ENCODE assay signal across 16 cellular contexts in the genomic region with DNA sequence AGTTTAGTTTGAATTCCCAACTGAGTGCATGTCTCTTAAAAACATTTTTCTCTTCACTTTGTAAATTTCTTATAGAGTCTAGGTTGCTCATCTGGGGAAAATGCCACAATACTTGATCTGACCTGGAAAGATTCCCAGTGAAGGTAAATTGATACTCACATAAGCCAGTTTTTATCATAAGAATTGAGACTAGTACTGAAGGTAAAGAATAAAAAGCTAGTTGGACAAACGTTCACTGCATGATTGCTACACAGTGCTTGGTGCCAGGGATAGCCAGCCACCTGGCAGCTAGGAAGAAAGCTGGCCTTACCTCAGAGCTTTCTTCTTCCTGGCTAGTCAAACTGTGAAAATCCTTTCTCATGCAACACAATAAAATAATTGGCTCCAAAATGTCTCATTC.
DNase-seq lines count a peak whose midpoint lies in the region; ATAC-seq and TF ChIP-seq lines count a peak whose summit lies in the region.
"Had no signal": no experiment of that assay in that cellular context is flagged by ENCODE, and none has a peak within 500 bp of the region (broad histone marks: within the 10 kb centered on the region; RNA-seq: fewer than 3 reads in every experiment).

No MANE protein-coding gene starts in this region.

- H3K79me2 ChIP-seq in mammary epithelial cell (ENCODE audit: insufficient read depth, low read length) = no peaks in the 10 kb centered on the region

- H3K4me3 ChIP-seq in mammary epithelial cell (replicated peaks in 1 of 3; ENCODE audit: insufficient read depth in 1 of 3, low read depth in 2 of 3, low read length in 3 of 3) = no peak overlapping the region
- H3K4me3 ChIP-seq in aorta (ENCODE audit: low read length in 2 of 2) = no peak overlapping the region
- H3K4me3 ChIP-seq: heart left ventricle, SJCRH30 had no signal

- CTCF ChIA-PET in mammary epithelial cell (lab: Charles Lee; ENCODE audit: low non-redundant PET) = no interaction called here

- ATAC-seq in left ventricle myocardium superior = peak; percentile 38
- peak; percentile 2 for ATAC-seq in aorta (ENCODE audit: low FRiP score)
- ATAC-seq: activated CD8-positive, alpha-beta memory T cell treated with anti-CD3 and anti-CD28 coated beads, Interleukin-2, amount 10 ng/mL, durations not matched to agents 7 days and 5 days had no signal

- no peak overlapping the region for H3K9ac ChIP-seq in mammary epithelial cell (ENCODE audit: insufficient read depth, low read length)

- DNase-seq in left ventricle myocardium superior (no peak), cardiac septum (ENCODE audit: low spot score) (no peak), mammary epithelial cell (peak; percentile 12), mesothelial cell of epicardium (ENCODE audit: low spot score in 2 of 2, unreplicated experiment in 2 of 2) (no peak), aorta (no peak), NCI-H1694 treated with DMSO at 0.1 percent for 48 hours (lab: John Stamatoyannopoulos, UW) (no peak)
- no peak for DNase-seq in effector CD8-positive, alpha-beta T cell (lab: John Stamatoyannopoulos, UW)
- no peak for DNase-seq in activated T-cell treated with anti-CD3 and anti-CD28 coated beads, Interleukin-2, amount 50 U/mL, for 1 hour
- DNase-seq: activated CD8-positive, alpha-beta memory T cell treated with anti-CD3 and anti-CD28 coated beads, Interleukin-2, amount 10 ng/mL, durations not matched to agents 7 days and 5 days; activated naive CD4-positive, alpha-beta T cell treated with anti-CD3 and anti-CD28 coated beads, Interleukin-2, amount 50 U/mL, for 16 hours; DND-41; heart left ventricle; NCI-H1417; stimulated activated CD8-positive, alpha-beta memory T cell treated with anti-CD3 and anti-CD28 coated beads, Interleukin-4, amount 100 ng/mL, for 48 hours had no signal

- H3K4me1 ChIP-seq in mammary epithelial cell (ENCODE audit: insufficient read depth, low read length) = peaks cover 49% of the 10 kb centered on the region
- H3K4me1 ChIP-seq in aorta (ENCODE audit: control insufficient read depth in 1 of 2, insufficient read depth in 2 of 2, low read length in 2 of 2) = peaks cover 0 to 9% of the 10 kb centered on the region in 2 donors
- H3K4me1 ChIP-seq: SJCRH30 had no signal

- H3K27ac Mint-ChIP-seq in mesothelial cell of epicardium = peak overlapping the region; percentile 35
- H3K27ac Mint-ChIP-seq: activated CD8-positive, alpha-beta memory T cell treated with anti-CD3 and anti-CD28 coated beads, Interleukin-2, amount 10 ng/mL, durations not matched to agents 7 days and 5 days had no signal

- peaks cover 30% of the 10 kb centered on the region for H3K4me1 Mint-ChIP-seq in mesothelial cell of epicardium
- H3K4me1 Mint-ChIP-seq: activated CD8-positive, alpha-beta memory T cell treated with anti-CD3 and anti-CD28 coated beads, Interleukin-2, amount 10 ng/mL, durations not matched to agents 7 days and 5 days had no signal

- in situ Hi-C loops in mammary epithelial cell (cut with MboI; ENCODE audit: low sequenced_read_pairs in 2 of 2) = no loop called here

- WGBS in mammary epithelial cell (ENCODE audit: low coverage, missing lambda C conversion rate) = 0% methylated on average over 1 of the region's 1 CpG
- 5 to 7% methylated on average over 1 of the region's 1 CpG for WGBS in aorta, 2 donors

- H3K36me3 ChIP-seq in mammary epithelial cell (ENCODE audit: insufficient read depth, low read length) (no peaks in the 10 kb centered on the region), aorta (ENCODE audit: control insufficient read depth in 1 of 2, insufficient read depth in 2 of 2, low read length in 1 of 2) (no peaks in the 10 kb centered on the region)
- H3K36me3 ChIP-seq: heart left ventricle had no signal

- intact Hi-C loops in left ventricle myocardium superior (cut with micrococcal nuclease) = no loop called here
- intact Hi-C loops in cardiac septum (cut with DNase I) = no loop called here
- intact Hi-C loops in mammary epithelial cell (cut with micrococcal nuclease) = loop anchor here (5.0 kb wide), 1 partner anchor 292 kb away; a partner anchor contains a TSS
- intact Hi-C loops in aorta (cut with DNase I) = loop anchor here (10.0 kb wide), 2 partner anchors 51 to 149 kb away; no protein-coding TSS in a partner anchor

- no peak overlapping the region for H3K4me3 Mint-ChIP-seq in mesothelial cell of epicardium
- H3K4me3 Mint-ChIP-seq: activated CD8-positive, alpha-beta memory T cell treated with anti-CD3 and anti-CD28 coated beads, Interleukin-2, amount 10 ng/mL, durations not matched to agents 7 days and 5 days had no signal

- H3K27me3 Mint-ChIP-seq in mesothelial cell of epicardium (ENCODE audit: low read depth) = no peaks in the 10 kb centered on the region
- H3K27me3 Mint-ChIP-seq: activated CD8-positive, alpha-beta memory T cell treated with anti-CD3 and anti-CD28 coated beads, Interleukin-2, amount 10 ng/mL, durations not matched to agents 7 days and 5 days had no signal

- no TSS peak for BruUV-seq in mammary epithelial cell (replicated peaks; lab: Mats Ljungman, UMichigan)

- no peak overlapping the region for H2AFZ ChIP-seq in mammary epithelial cell (ENCODE audit: low read depth, low read length)

- dilution Hi-C loops in mammary epithelial cell (cut with HindIII; ENCODE audit: low sequenced_read_pairs) = no loop called here

- no peak overlapping the region for H3K4me2 ChIP-seq in mammary epithelial cell (ENCODE audit: insufficient read depth, low read depth, low read length)

- no peaks in the 10 kb centered on the region for H3K27me3 ChIP-seq in mammary epithelial cell (ENCODE audit: insufficient read depth, low read length)
- no peaks in the 10 kb centered on the region for H3K27me3 ChIP-seq in aorta (ENCODE audit: control insufficient read depth in 1 of 2, insufficient read depth in 2 of 2, low read length in 1 of 2)
- H3K27me3 ChIP-seq: heart left ventricle, SJCRH30 had no signal

- H3K9me3 Mint-ChIP-seq in mesothelial cell of epicardium = no peaks in the 10 kb centered on the region

- H3K9me3 ChIP-seq in mammary epithelial cell (replicated peaks; ENCODE audit: insufficient read depth, low read length) = no peaks in the 10 kb centered on the region
- H3K9me3 ChIP-seq in aorta (ENCODE audit: control insufficient read depth, low read length) = no peaks in the 10 kb centered on the region
- H3K9me3 ChIP-seq: heart left ventricle, SJCRH30 had no signal

- H3K36me3 Mint-ChIP-seq in mesothelial cell of epicardium = no peaks in the 10 kb centered on the region
- H3K36me3 Mint-ChIP-seq: activated CD8-positive, alpha-beta memory T cell treated with anti-CD3 and anti-CD28 coated beads, Interleukin-2, amount 10 ng/mL, durations not matched to agents 7 days and 5 days had no signal

- H4K20me1 ChIP-seq in mammary epithelial cell (ENCODE audit: insufficient read depth, low read length) = no peaks in the 10 kb centered on the region

- TF ChIP-seq CTCF in mammary epithelial cell (conservative IDR thresholded peaks at IDR 0.05 in 1 of 2, IDR thresholded peaks at IDR 0.05 in 1 of 2; ENCODE audit: extremely low read depth in 1 of 2, insufficient read depth in 1 of 2, low read depth in 1 of 2, low read length in 2 of 2) (no peak), mesothelial cell of epicardium (IDR thresholded peaks at IDR 0.05; ENCODE audit: unreplicated experiment) (no peak)

- H3K27ac ChIP-seq in mammary epithelial cell (ENCODE audit: insufficient read depth, low read depth, low read length) (no peak overlapping the region), aorta (ENCODE audit: low read depth in 1 of 2, low read length in 2 of 2) (no peak overlapping the region)
- H3K27ac ChIP-seq: SJCRH30, VCaP had no signal

Comparison
In these comparisons a context has a peak if more than half of its experiments do, and no peak if none do; other contexts are left out.
1. intact Hi-C loops: an anchor here in mammary epithelial cell (5.0 kb wide) and aorta (10.0 kb wide); none called in left ventricle myocardium superior and cardiac septum.